In genomic region chr7:93147358-93147757, GRCh38 we compare ENCODE assay signal across 9 cellular contexts. TPM values are rescaled to one million over a fixed set of nuclear protein-coding genes. Genes with fewer than 3 reads are reported as not detected.
DNase-seq lines count a peak whose midpoint lies in the region; ATAC-seq, FAIRE-seq and TF ChIP-seq lines count a peak whose summit lies in the region.
"Had no signal": no experiment of that assay in that cellular context is flagged by ENCODE, and none has a peak within 500 bp of the region (broad histone marks: within the 10 kb centered on the region; RNA-seq: fewer than 3 reads in every experiment).

No MANE protein-coding gene starts in this region.

- peak overlapping the region; percentile 61 for H3K9ac ChIP-seq in DND-41 (ENCODE audit: low read depth, low read length)
- H3K9ac ChIP-seq in endocrine pancreas (ENCODE audit: control insufficient read depth, insufficient read depth, low read length) = no peak overlapping the region

- H3K4me1 ChIP-seq in DND-41 (ENCODE audit: insufficient read depth, low read length) (peaks cover 27% of the 10 kb centered on the region), endocrine pancreas (ENCODE audit: control insufficient read depth, insufficient read depth, low read length) (no peaks in the 10 kb centered on the region)

- H4K20me1 ChIP-seq in DND-41 (ENCODE audit: insufficient read depth, low read length) = no peaks in the 10 kb centered on the region

- H3K4me2 ChIP-seq in DND-41 (ENCODE audit: insufficient read depth, low read length) = peak overlapping the region; percentile 88

- no peak for TF ChIP-seq CTCF in DND-41 (IDR thresholded peaks at IDR 0.05; ENCODE audit: borderline replicate concordance, extremely low read depth, low read length, poor library complexity, severe bottlenecking)

- ATAC-seq in DND-41 (ENCODE audit: insufficient read depth, low read depth) (peak; percentile 95), GM21381 (IDR thresholded peaks at IDR 0.05; ENCODE audit: unreplicated experiment) (peak; percentile 86)

- H3K27ac Mint-ChIP-seq in IgD-negative memory B cell = peak overlapping the region; percentile 64 to 84 (median 68)

- H3K4me3 ChIP-seq in DND-41 (ENCODE audit: low read depth in 1 of 2, low read length in 2 of 2) = peak overlapping the region; percentile 44 to 73
- H3K4me3 ChIP-seq in endocrine pancreas (ENCODE audit: control insufficient read depth, insufficient read depth, low read length) = peak overlapping the region; percentile 64

- H3K4me1 Mint-ChIP-seq in IgD-negative memory B cell = peaks cover 37 to 51% (median 40%) of the 10 kb centered on the region in 3 donors

- peak overlapping the region; percentile 81 for H3K27ac ChIP-seq in DND-41 (ENCODE audit: low read length)

- no peaks in the 10 kb centered on the region for H3K27me3 ChIP-seq in DND-41 (ENCODE audit: insufficient read depth, low read length, poor library complexity)
- no peaks in the 10 kb centered on the region for H3K27me3 ChIP-seq in endocrine pancreas (ENCODE audit: control insufficient read depth, insufficient read depth, low read length)

- FAIRE-seq in urothelium cell line (lab: Jason Lieb, UNC) = no peak
- FAIRE-seq: TTC549 had no signal

- H3K36me3 ChIP-seq in DND-41 (ENCODE audit: insufficient read depth, low read length) (peaks cover 26% of the 10 kb centered on the region), endocrine pancreas (ENCODE audit: control insufficient read depth, insufficient read depth, low read length) (no peaks in the 10 kb centered on the region)

- peaks cover 22% of the 10 kb centered on the region for H3K79me2 ChIP-seq in DND-41 (ENCODE audit: insufficient read depth, low read length)

- H3K4me3 Mint-ChIP-seq in IgD-negative memory B cell = peak overlapping the region; percentile 90 to 97 (median 94)

- peak overlapping the region; percentile 81 for H2AFZ ChIP-seq in DND-41 (ENCODE audit: low read depth, low read length)

- H3K27me3 Mint-ChIP-seq in IgD-negative memory B cell = no peaks in the 10 kb centered on the region

- peak; percentile 80 for DNase-seq in DND-41
- DNase-seq in activated CD4-positive, alpha-beta T cell treated with anti-CD3 and anti-CD28 coated beads for 1 hour = peak; percentile 18
- DNase-seq in non-pigmented ciliary epithelial cell (ENCODE audit: low read depth) = peak; percentile 19
- peak; percentile 77 for DNase-seq in urothelium cell line (ENCODE audit: low spot score)
- DNase-seq in NCI-H526 (lab: John Stamatoyannopoulos, UW) = no peak

- no peaks in the 10 kb centered on the region for H3K9me3 ChIP-seq in DND-41 (ENCODE audit: insufficient read depth, low read length, severe bottlenecking)
- no peaks in the 10 kb centered on the region for H3K9me3 ChIP-seq in endocrine pancreas (ENCODE audit: control insufficient read depth, low read length)

- peaks cover 11% of the 10 kb centered on the region for H3K36me3 Mint-ChIP-seq in IgD-negative memory B cell

- H3K9me3 Mint-ChIP-seq in IgD-negative memory B cell = no peaks in the 10 kb centered on the region

RNA-seq across cellular contexts. Expression of gene SAMD9L, which starts 0.8 kb away (rescaled TPM):
- polyA plus RNA-seq in IgD-negative memory B cell = 57.3 TPM

RNA-seq across cellular contexts. Expression of gene SAMD9, which starts 29.6 kb away (rescaled TPM):
- polyA plus RNA-seq in IgD-negative memory B cell = 21.6 TPM

Comparison
In these comparisons a context has a peak if more than half of its experiments do, and no peak if none do; other contexts are left out.
1. DNase-seq: peak in DND-41 (single experiment), activated CD4-positive, alpha-beta T cell treated with anti-CD3 and anti-CD28 coated beads for 1 hour (single experiment), non-pigmented ciliary epithelial cell (single experiment) and urothelium cell line (single experiment); none in NCI-H526 (0 of 2).